ENCODE assay signal across 9 cellular contexts in genomic region chr20:39825950-39826349, GRCh38.
DNase-seq lines count a peak whose midpoint lies in the region; ATAC-seq lines count a peak whose summit lies in the region.
"Had no signal": no experiment of that assay in that cellular context is flagged by ENCODE, and none has a peak within 500 bp of the region (broad histone marks: within the 10 kb centered on the region; RNA-seq: fewer than 3 reads in every experiment).

No MANE protein-coding gene starts in this region.

- H3K4me2 ChIP-seq in Karpas-422 (ENCODE audit: low read depth, low read length, poor library complexity, severe bottlenecking) = no peak overlapping the region

- DNase-seq in NCI-H510A treated with DMSO at 0.1 percent for 48 hours (lab: John Stamatoyannopoulos, UW) (peak; percentile 13), NCI-H510A (lab: John Stamatoyannopoulos, UW) (no peak), Karpas-422 (peak; percentile 41), posterior cingulate gyrus (no peak)
- DNase-seq in activated T-cell treated with anti-CD3 and anti-CD28 coated beads, Interleukin-2, amount 50 U/mL, for 1 hour = no peak
- DNase-seq in activated CD4-positive, alpha-beta T cell treated with anti-CD3 and anti-CD28 coated beads, Interleukin-2, amount 10 ng/mL, durations not matched to agents 7 days and 5 days = no peak
- DNase-seq: 8988T had no signal

- H3K36me3 Mint-ChIP-seq in stimulated activated memory B cell treated with anti-CD40 and anti-IgM and Interleukin-4, amounts not matched to agents 10 μg/mL and 1 μg/mL and 100 μg/mL, for 72 hours = no peaks in the 10 kb centered on the region
- no peaks in the 10 kb centered on the region for H3K36me3 Mint-ChIP-seq in activated CD4-positive, alpha-beta T cell treated with anti-CD3 and anti-CD28 coated beads, Interleukin-2, amount 10 ng/mL, durations not matched to agents 7 days and 5 days (ENCODE audit: low read depth)

- H3K27me3 ChIP-seq in Karpas-422 (ENCODE audit: low read length) = no peaks in the 10 kb centered on the region

- no peak overlapping the region for H3K4me3 Mint-ChIP-seq in stimulated activated memory B cell treated with anti-CD40 and anti-IgM and Interleukin-4, amounts not matched to agents 10 μg/mL and 1 μg/mL and 100 μg/mL, for 72 hours
- no peak overlapping the region for H3K4me3 Mint-ChIP-seq in activated CD4-positive, alpha-beta T cell treated with anti-CD3 and anti-CD28 coated beads, Interleukin-2, amount 10 ng/mL, durations not matched to agents 7 days and 5 days

- no peak overlapping the region for H2AFZ ChIP-seq in Karpas-422 (ENCODE audit: low read length)

- H3K36me3 ChIP-seq in Karpas-422 (ENCODE audit: insufficient read depth, low read length) = no peaks in the 10 kb centered on the region

- no peaks in the 10 kb centered on the region for H3K27me3 Mint-ChIP-seq in stimulated activated memory B cell treated with anti-CD40 and anti-IgM and Interleukin-4, amounts not matched to agents 10 μg/mL and 1 μg/mL and 100 μg/mL, for 72 hours
- no peaks in the 10 kb centered on the region for H3K27me3 Mint-ChIP-seq in activated CD4-positive, alpha-beta T cell treated with anti-CD3 and anti-CD28 coated beads, Interleukin-2, amount 10 ng/mL, durations not matched to agents 7 days and 5 days

- H3K27ac ChIP-seq in Karpas-422 (ENCODE audit: low read length) = no peak overlapping the region

- H4K20me1 ChIP-seq in Karpas-422 (ENCODE audit: insufficient read depth, low read depth, low read length) = no peaks in the 10 kb centered on the region

- H3K79me2 ChIP-seq in Karpas-422 (ENCODE audit: low read length) = no peaks in the 10 kb centered on the region

- H3K9ac ChIP-seq in Karpas-422 (ENCODE audit: low read length) = no peak overlapping the region

- no peak overlapping the region for H3K27ac Mint-ChIP-seq in stimulated activated memory B cell treated with anti-CD40 and anti-IgM and Interleukin-4, amounts not matched to agents 10 μg/mL and 1 μg/mL and 100 μg/mL, for 72 hours
- H3K27ac Mint-ChIP-seq in activated CD4-positive, alpha-beta T cell treated with anti-CD3 and anti-CD28 coated beads, Interleukin-2, amount 10 ng/mL, durations not matched to agents 7 days and 5 days = no peak overlapping the region

- H3K4me1 ChIP-seq in Karpas-422 (ENCODE audit: low read length) = peaks cover 33% of the 10 kb centered on the region

- H3K4me1 Mint-ChIP-seq in stimulated activated memory B cell treated with anti-CD40 and anti-IgM and Interleukin-4, amounts not matched to agents 10 μg/mL and 1 μg/mL and 100 μg/mL, for 72 hours = peaks cover 54% of the 10 kb centered on the region
- H3K4me1 Mint-ChIP-seq in activated CD4-positive, alpha-beta T cell treated with anti-CD3 and anti-CD28 coated beads, Interleukin-2, amount 10 ng/mL, durations not matched to agents 7 days and 5 days = peaks cover 4% of the 10 kb centered on the region

- no peaks in the 10 kb centered on the region for H3K9me3 ChIP-seq in Karpas-422 (ENCODE audit: low read length)

- H3K9me3 Mint-ChIP-seq in stimulated activated memory B cell treated with anti-CD40 and anti-IgM and Interleukin-4, amounts not matched to agents 10 μg/mL and 1 μg/mL and 100 μg/mL, for 72 hours = peaks cover 2% of the 10 kb centered on the region
- H3K9me3 Mint-ChIP-seq in activated CD4-positive, alpha-beta T cell treated with anti-CD3 and anti-CD28 coated beads, Interleukin-2, amount 10 ng/mL, durations not matched to agents 7 days and 5 days = no peaks in the 10 kb centered on the region

- ATAC-seq in HG02763 (IDR thresholded peaks at IDR 0.05; ENCODE audit: unreplicated experiment) = peak; percentile 58
- ATAC-seq in stimulated activated memory B cell treated with anti-CD40 and anti-IgM and Interleukin-4, amounts not matched to agents 10 μg/mL and 1 μg/mL and 100 μg/mL, for 72 hours = peak; percentile 82

- no peak overlapping the region for H3K4me3 ChIP-seq in Karpas-422 (ENCODE audit: low read length)

- CTCF ChIA-PET in activated CD4-positive, alpha-beta T cell treated with anti-CD3 and anti-CD28 coated beads, Interleukin-2, amount 10 ng/mL, durations not matched to agents 7 days and 5 days (lab: Charles Lee) = no interaction called here

- POLR2A ChIA-PET in activated CD4-positive, alpha-beta T cell treated with anti-CD3 and anti-CD28 coated beads, Interleukin-2, amount 10 ng/mL, durations not matched to agents 7 days and 5 days (lab: Charles Lee) = no interaction called here

- intact Hi-C loops in posterior cingulate gyrus (cut with DNase I) = no loop called here

- no peaks in the 10 kb centered on the region for H3K9me2 ChIP-seq in Karpas-422 (replicated peaks; ENCODE audit: insufficient read depth, low read length)

Comparison
In these comparisons a context has a peak if more than half of its experiments do, and no peak if none do; other contexts are left out.
1. DNase-seq: peak in NCI-H510A treated with DMSO at 0.1 percent for 48 hours (single experiment) and Karpas-422 (single experiment); none in NCI-H510A (single experiment), posterior cingulate gyrus (0 of 10), activated T-cell treated with anti-CD3 and anti-CD28 coated beads, Interleukin-2, amount 50 U/mL, for 1 hour (single experiment) and activated CD4-positive, alpha-beta T cell treated with anti-CD3 and anti-CD28 coated beads, Interleukin-2, amount 10 ng/mL, durations not matched to agents 7 days and 5 days (single experiment).